ENCODE assay signal across 20 cellular contexts in genomic region chr1:36453600-36454388, GRCh38. TPM values are rescaled to one million over a fixed set of nuclear protein-coding genes. Genes with fewer than 3 reads are reported as not detected.
DNase-seq lines count a peak whose midpoint lies in the region; ATAC-seq, FAIRE-seq and TF ChIP-seq lines count a peak whose summit lies in the region.
"Had no signal": no experiment of that assay in that cellular context is flagged by ENCODE, and none has a peak within 500 bp of the region (broad histone marks: within the 10 kb centered on the region; RNA-seq: fewer than 3 reads in every experiment).

No MANE protein-coding gene starts in this region.

- TF ChIP-seq CTCF in nephron progenitor cell (IDR thresholded peaks at IDR 0.05) (no peak), D721Med (IDR thresholded peaks at IDR 0.05; ENCODE audit: insufficient read depth, missing control alignments) (no peak)

- peak overlapping the region; percentile 8 to 69 (median 58) for H3K27ac Mint-ChIP-seq in CD4-positive, alpha-beta memory T cell
- H3K27ac Mint-ChIP-seq in activated naive CD8-positive, alpha-beta T cell treated with anti-CD3 and anti-CD28 coated beads for 36 hours = peak overlapping the region; percentile 30
- H3K27ac Mint-ChIP-seq in nephron progenitor cell = peak overlapping the region; percentile 50

- POLR2A ChIA-PET in CD4-positive, alpha-beta memory T cell (lab: Charles Lee; ENCODE audit: partially characterized antibody) = interaction anchor here (1.5 kb wide), 1 partner anchor 10 kb away, joined by 4 read pairs; no protein-coding TSS in a partner anchor

- H3K4me1 Mint-ChIP-seq in CD4-positive, alpha-beta memory T cell = peaks cover 24 to 49% (median 36%) of the 10 kb centered on the region in 4 donors
- peaks cover 18% of the 10 kb centered on the region for H3K4me1 Mint-ChIP-seq in activated naive CD8-positive, alpha-beta T cell treated with anti-CD3 and anti-CD28 coated beads for 36 hours
- H3K4me1 Mint-ChIP-seq in nephron progenitor cell = peaks cover 30% of the 10 kb centered on the region

- H3K4me1 ChIP-seq in CD4-positive, alpha-beta memory T cell (ENCODE audit: insufficient read depth, low read length) = peaks cover 40% of the 10 kb centered on the region
- H3K4me1 ChIP-seq: BE2C had no signal

- H3K36me3 Mint-ChIP-seq in CD4-positive, alpha-beta memory T cell = peaks cover 16 to 32% of the 10 kb centered on the region in 2 donors
- peaks cover 15% of the 10 kb centered on the region for H3K36me3 Mint-ChIP-seq in activated naive CD8-positive, alpha-beta T cell treated with anti-CD3 and anti-CD28 coated beads for 36 hours
- peaks cover 28% of the 10 kb centered on the region for H3K36me3 Mint-ChIP-seq in nephron progenitor cell (ENCODE audit: low read depth)

- no peak overlapping the region for H3K27ac ChIP-seq in CD4-positive, alpha-beta memory T cell (ENCODE audit: low read depth, low read length)
- H3K27ac ChIP-seq: GM23248, PC-9 had no signal

- no peak for ATAC-seq in GM18505 (IDR thresholded peaks at IDR 0.05; ENCODE audit: unreplicated experiment)

- no peaks in the 10 kb centered on the region for H3K9me3 ChIP-seq in CD4-positive, alpha-beta memory T cell (ENCODE audit: control insufficient read depth in 1 of 2, low read length in 2 of 2)
- H3K9me3 ChIP-seq: BE2C, MG63 had no signal

- TF ChIP-seq POLR2A in GM18505 (IDR thresholded peaks at IDR 0.05; ENCODE audit: borderline replicate concordance, extremely low read depth, insufficient read depth, insufficient read length) = peak; percentile 13

- H3K36me3 ChIP-seq in CD4-positive, alpha-beta memory T cell (ENCODE audit: insufficient read depth, low read length) = peaks cover 14% of the 10 kb centered on the region

- in situ Hi-C loops in G401 (cut with HindIII; ENCODE audit: low sequenced_read_pairs) (no loop called here), KBM-7 (cut with MboI; ENCODE audit: low pct_unique_long_range_greater_than_20kb, low sequenced_read_pairs) (no loop called here)

- H3K9me3 Mint-ChIP-seq in CD4-positive, alpha-beta memory T cell = no peaks in the 10 kb centered on the region
- H3K9me3 Mint-ChIP-seq in activated naive CD8-positive, alpha-beta T cell treated with anti-CD3 and anti-CD28 coated beads for 36 hours = no peaks in the 10 kb centered on the region
- no peaks in the 10 kb centered on the region for H3K9me3 Mint-ChIP-seq in nephron progenitor cell

- no peaks in the 10 kb centered on the region for H3K27me3 Mint-ChIP-seq in CD4-positive, alpha-beta memory T cell
- no peaks in the 10 kb centered on the region for H3K27me3 Mint-ChIP-seq in activated naive CD8-positive, alpha-beta T cell treated with anti-CD3 and anti-CD28 coated beads for 36 hours
- peaks cover 5% of the 10 kb centered on the region for H3K27me3 Mint-ChIP-seq in nephron progenitor cell (ENCODE audit: low read depth, poor library complexity)

- H3K4me3 Mint-ChIP-seq in CD4-positive, alpha-beta memory T cell = peak overlapping the region in 2 of 8 donors; percentile 18 to 39
- no peak overlapping the region for H3K4me3 Mint-ChIP-seq in activated naive CD8-positive, alpha-beta T cell treated with anti-CD3 and anti-CD28 coated beads for 36 hours
- no peak overlapping the region for H3K4me3 Mint-ChIP-seq in nephron progenitor cell

- CTCF ChIA-PET in CD4-positive, alpha-beta memory T cell (lab: Charles Lee; ENCODE audit: partially characterized antibody) = no interaction called here

- DNase-seq in CD4-positive, alpha-beta memory T cell = no peak
- DNase-seq in activated naive CD8-positive, alpha-beta T cell treated with anti-CD3 and anti-CD28 coated beads for 36 hours = no peak
- DNase-seq in nephron progenitor cell (no peak), G401 (ENCODE audit: low spot score) (no peak), KBM-7 (no peak), D721Med (ENCODE audit: insufficient read length, low spot score) (no peak)
- DNase-seq: BE2C, GM23248, KG1, MG63, NCI-H1092 treated with DMSO at 0.1 percent for 48 hours, NCI-H1694, NCI-H2107, NCI-H345, NCI-H748 treated with DMSO at 0.1 percent for 48 hours, PC-9 had no signal

- H3K27me3 ChIP-seq in CD4-positive, alpha-beta memory T cell (ENCODE audit: insufficient read depth, low read length) = no peaks in the 10 kb centered on the region
- H3K27me3 ChIP-seq: BE2C, MG63 had no signal

- FAIRE-seq in D721Med (lab: Jason Lieb, UNC) = no peak

- H3K4me3 ChIP-seq in CD4-positive, alpha-beta memory T cell (ENCODE audit: low read length in 2 of 2) = no peak overlapping the region
- H3K4me3 ChIP-seq: GM23248, MG63, PC-9 had no signal

- intact Hi-C loops in CD4-positive, alpha-beta memory T cell (cut with micrococcal nuclease) = no loop called here

RNA-seq across cellular contexts. Expression of gene OSCP1, which starts 3.5 kb away (rescaled TPM):
- total RNA-seq in CD4-positive, alpha-beta memory T cell = 1 to 10 TPM in 1 of 2 experiments, not detected in 1; 1.4 TPM
- polyA plus RNA-seq in CD4-positive, alpha-beta memory T cell = 1 to 10 TPM in 1 of 2 donors, under 1 TPM in 1; 0.93 to 1.1 TPM
- 1 to 10 TPM; 2.4 to 2.7 TPM for total RNA-seq in activated naive CD8-positive, alpha-beta T cell treated with anti-CD3 and anti-CD28 coated beads for 36 hours
- total RNA-seq in G401 (2014; rRNA removed; shearing (Covaris generic)) = 16.2 and 27.3 TPM in 2 replicates

RNA-seq across cellular contexts. Expression of gene MRPS15, which starts 10.4 kb away (rescaled TPM):
- total RNA-seq in CD4-positive, alpha-beta memory T cell = 10 to 100 TPM; 32.5 to 33.9 TPM
- polyA plus RNA-seq in CD4-positive, alpha-beta memory T cell = 10 to 100 TPM; 67.5 to 86.0 TPM
- 100 to 1,000 TPM; 137 to 149 TPM for total RNA-seq in activated naive CD8-positive, alpha-beta T cell treated with anti-CD3 and anti-CD28 coated beads for 36 hours
- 120 and 145 TPM in 2 replicates for total RNA-seq in G401 (2014; rRNA removed; shearing (Covaris generic))

RNA-seq across cellular contexts. Expression of gene CSF3R, which starts 28.9 kb away (rescaled TPM):
- total RNA-seq in CD4-positive, alpha-beta memory T cell = under 1 TPM; 0.61 to 0.87 TPM
- not detected for polyA plus RNA-seq in CD4-positive, alpha-beta memory T cell
- total RNA-seq in activated naive CD8-positive, alpha-beta T cell treated with anti-CD3 and anti-CD28 coated beads for 36 hours = under 1 TPM; 0.04 to 0.06 TPM
- total RNA-seq in G401 (2014; rRNA removed; shearing (Covaris generic)) = not detected in 2 replicates
- total RNA-seq: GM23248, HT1080, PC-9, SK-MEL-5 had no signal
- polyA plus RNA-seq: AG04450, GM23248 had no signal

RNA-seq across cellular contexts. Expression of gene LSM10, which starts 56.1 kb away (rescaled TPM):
- 10 to 100 TPM; 51.0 to 53.0 TPM for total RNA-seq in CD4-positive, alpha-beta memory T cell
- 100 to 1,000 TPM; 112 to 187 TPM for polyA plus RNA-seq in CD4-positive, alpha-beta memory T cell
- 10 to 100 TPM; 64.1 to 66.8 TPM for total RNA-seq in activated naive CD8-positive, alpha-beta T cell treated with anti-CD3 and anti-CD28 coated beads for 36 hours
- 37.5 and 57.9 TPM in 2 replicates for total RNA-seq in G401 (2014; rRNA removed; shearing (Covaris generic))
